Comparison of ENCODE assay signal across 25 cellular contexts in the genomic region with DNA sequence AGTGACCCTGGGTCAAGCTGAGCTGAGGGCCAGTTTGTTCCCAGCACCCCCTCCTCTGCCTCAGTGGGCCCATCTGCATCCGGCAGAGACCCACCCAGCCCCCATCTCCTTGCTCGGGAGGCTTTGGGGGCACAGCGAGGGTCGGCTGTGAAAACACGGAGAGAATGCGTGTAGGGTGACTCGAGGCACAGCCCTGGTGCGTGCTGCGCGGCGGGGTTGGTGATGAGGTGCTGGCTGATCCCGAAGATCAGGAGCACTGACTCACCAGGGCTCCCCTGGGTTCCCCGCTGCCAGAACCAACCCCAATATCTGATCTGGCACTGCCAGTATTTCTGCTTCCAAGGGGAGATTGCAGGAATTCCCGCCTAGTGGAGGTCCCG. TPM values are rescaled to one million over a fixed set of nuclear protein-coding genes. Genes with fewer than 3 reads are reported as not detected.
DNase-seq lines count a peak whose midpoint lies in the region; ATAC-seq, FAIRE-seq and TF ChIP-seq lines count a peak whose summit lies in the region.
"Had no signal": no experiment of that assay in that cellular context is flagged by ENCODE, and none has a peak within 500 bp of the region (broad histone marks: within the 10 kb centered on the region; RNA-seq: fewer than 3 reads in every experiment).

No MANE protein-coding gene starts in this region.

- WGBS in HepG2 (ENCODE audit: low lambda C conversion rate), result 81% methylated on average over 13 of the region's 15 CpGs
- 40% methylated on average over 2 of the region's 15 CpGs for WGBS in right lobe of liver (ENCODE audit: insufficient coverage, low coverage, low lambda C conversion rate, missing lambda C conversion rate)
- WGBS in endodermal cell (ENCODE audit: insufficient coverage in 1 of 2, insufficient read length in 1 of 2), 2 experiments, result 86 to 89% methylated on average over 12 to 15 of the region's 15 CpGs
- WGBS in small intestine, 3 donors, result 9 to 74% (median 49%) methylated on average over 15 of the region's 15 CpGs

- H4K20me1 ChIP-seq in HepG2 (ENCODE audit: insufficient read depth, low read length), result no peaks in the 10 kb centered on the region
- H4K20me1 ChIP-seq: BLaER1 treated with 17β-estradiol and CSF1 and Interleukin-3, amounts not matched to agents 10 nM and 100 nM had no signal

- intact Hi-C loops in HepG2 (cut with micrococcal nuclease; ENCODE audit: unreplicated experiment) (no loop called here), right lobe of liver (cut with DNase I) (no loop called here), kidney (cut with DNase I) (no loop called here)

- no peaks in the 10 kb centered on the region for H3K79me2 ChIP-seq in HepG2 (ENCODE audit: insufficient read depth, low read length)

- POLR2A ChIA-PET in HepG2 (lab: Yijun Ruan, JAX), result no interaction called here

- H3K4me2 ChIP-seq in HepG2 (ENCODE audit: low read depth, low read length), result no peak overlapping the region
- H3K4me2 ChIP-seq: A549; BLaER1 treated with 17β-estradiol and CSF1 and Interleukin-3, amounts not matched to agents 10 nM and 100 nM had no signal

- TF ChIP-seq POLR2A in HepG2 (IDR thresholded peaks at IDR 0.05; ENCODE audit: insufficient read depth in 1 of 2, low read depth in 2 of 2, low read length in 2 of 2) (no peak), right lobe of liver (IDR thresholded peaks at IDR 0.05) (no peak)

- H3K9me3 Mint-ChIP-seq in endodermal cell, result no peaks in the 10 kb centered on the region
- H3K9me3 Mint-ChIP-seq: CD14-positive monocyte; CD4-positive, alpha-beta T cell; CD8-positive, alpha-beta memory T cell had no signal

- no peaks in the 10 kb centered on the region for H3K36me3 Mint-ChIP-seq in endodermal cell (ENCODE audit: low read depth)
- H3K36me3 Mint-ChIP-seq: CD14-positive monocyte; CD8-positive, alpha-beta memory T cell had no signal

- no peak overlapping the region for H2AFZ ChIP-seq in HepG2 (ENCODE audit: low read length)

- H3K27me3 ChIP-seq in HepG2 (ENCODE audit: control insufficient read depth in 1 of 2, insufficient read depth in 2 of 2, low read length in 2 of 2), result peaks cover 2 to 26% of the 10 kb centered on the region in 2 experiments; a peak in 3 of 5 replicates
- no peaks in the 10 kb centered on the region for H3K27me3 ChIP-seq in right lobe of liver
- H3K27me3 ChIP-seq in endodermal cell (ENCODE audit: control insufficient read depth, insufficient read depth, low read length, poor library complexity, severe bottlenecking), result no peaks in the 10 kb centered on the region
- no peaks in the 10 kb centered on the region for H3K27me3 ChIP-seq in small intestine (ENCODE audit: control insufficient read depth in 2 of 2, insufficient read depth in 2 of 2, low read length in 2 of 2)
- H3K27me3 ChIP-seq: BE2C; BLaER1 treated with 17β-estradiol and CSF1 and Interleukin-3, amounts not matched to agents 10 nM and 100 nM had no signal

- no peaks in the 10 kb centered on the region for H3K9me3 ChIP-seq in HepG2 (ENCODE audit: low read length)
- no peaks in the 10 kb centered on the region for H3K9me3 ChIP-seq in right lobe of liver
- no peaks in the 10 kb centered on the region for H3K9me3 ChIP-seq in endodermal cell (ENCODE audit: control insufficient read depth, low read length)
- H3K9me3 ChIP-seq in kidney (ENCODE audit: control insufficient read depth in 1 of 2, low read length in 2 of 2), result no peaks in the 10 kb centered on the region
- H3K9me3 ChIP-seq in small intestine (ENCODE audit: control insufficient read depth, low read depth), result no peaks in the 10 kb centered on the region
- H3K9me3 ChIP-seq: A549; BE2C; BLaER1 treated with 17β-estradiol and CSF1 and Interleukin-3, amounts not matched to agents 10 nM and 100 nM had no signal

- H3K9ac ChIP-seq in HepG2 (ENCODE audit: insufficient read depth, low read depth, low read length) (no peak overlapping the region), endodermal cell (ENCODE audit: extremely low read depth, low read length, poor library complexity, severe bottlenecking) (no peak overlapping the region), kidney (ENCODE audit: low read length in 2 of 2) (no peak overlapping the region)
- H3K9ac ChIP-seq: BLaER1 treated with 17β-estradiol and CSF1 and Interleukin-3, amounts not matched to agents 10 nM and 100 nM had no signal

- FAIRE-seq in HepG2 (lab: Jason Lieb, UNC), result no peak
- no peak for FAIRE-seq in kidney (lab: Jason Lieb, UNC)
- no peak for FAIRE-seq in small intestine (lab: Jason Lieb, UNC)
- FAIRE-seq: D721Med, G401.6, H54 had no signal

- no TSS peak for BruUV-seq in HepG2 (replicated peaks; lab: Mats Ljungman, UMichigan)

- no peaks in the 10 kb centered on the region for H3K36me3 ChIP-seq in HepG2 (replicated peaks in 1 of 2; ENCODE audit: control insufficient read depth in 1 of 2, insufficient read depth in 2 of 2, low read length in 2 of 2)
- no peaks in the 10 kb centered on the region for H3K36me3 ChIP-seq in right lobe of liver
- no peaks in the 10 kb centered on the region for H3K36me3 ChIP-seq in endodermal cell (ENCODE audit: control insufficient read depth, insufficient read depth, low read length)
- H3K36me3 ChIP-seq in kidney (ENCODE audit: control insufficient read depth in 1 of 2, insufficient read depth in 2 of 2, low read length in 2 of 2), result no peaks in the 10 kb centered on the region
- H3K36me3 ChIP-seq in small intestine (ENCODE audit: control insufficient read depth in 2 of 2, insufficient read depth in 2 of 2, low read length in 2 of 2), result no peaks in the 10 kb centered on the region
- H3K36me3 ChIP-seq: BE2C; BLaER1 treated with 17β-estradiol and CSF1 and Interleukin-3, amounts not matched to agents 10 nM and 100 nM had no signal

- DNase-seq in HepG2 (ENCODE audit: low spot score), result no peak
- no peak for DNase-seq in right lobe of liver
- no peak for DNase-seq in endodermal cell
- DNase-seq in kidney, result peak; percentile 50
- peak; percentile 62 for DNase-seq in small intestine
- DNase-seq in DMS153 treated with DMSO at 0.1 percent for 48 hours (lab: John Stamatoyannopoulos, UW; ENCODE audit: unreplicated experiment), result no peak
- DNase-seq in G401 (ENCODE audit: low spot score), result no peak
- DNase-seq: 8988T; ACHN; AML-193; BE2C; CD4-positive, alpha-beta T cell; DMS 273 treated with DMSO at 0.1 percent for 48 hours; DMS53; DMS79 treated with DMSO at 0.1 percent for 48 hours; GOT3; HCEC 1CT had no signal

- ATAC-seq in HepG2, result no peak
- no peak for ATAC-seq in right lobe of liver
- ATAC-seq in HG02763 (IDR thresholded peaks at IDR 0.05; ENCODE audit: unreplicated experiment), result no peak
- ATAC-seq: A549 had no signal

- in situ Hi-C loops in HepG2 (cut with HindIII; ENCODE audit: extremely low pct_ligation_motif_present, low pct_unique_long_range_greater_than_20kb), result no loop called here
- in situ Hi-C loops in G401 (cut with HindIII; ENCODE audit: low sequenced_read_pairs), result no loop called here

- CTCF ChIA-PET in HepG2 (lab: Yijun Ruan, JAX; ENCODE audit: low intra/inter-chr PET ratio, low total read pairs), result no interaction called here

- peaks cover 3% of the 10 kb centered on the region for H3K27me3 Mint-ChIP-seq in endodermal cell (ENCODE audit: insufficient read depth)

- TF ChIP-seq EP300 in HepG2 (IDR thresholded peaks at IDR 0.05; ENCODE audit: low read depth in 2 of 2, low read length in 2 of 2) (no peak), HepG2 (CRISPR knock-in tag; IDR thresholded peaks at IDR 0.05; ENCODE audit: borderline replicate concordance) (no peak)

- TF ChIP-seq CTCF in HepG2 (CRISPR knock-in tag; IDR thresholded peaks at IDR 0.05), result no peak
- no peak for TF ChIP-seq CTCF in right lobe of liver (IDR thresholded peaks at IDR 0.05)
- peak; percentile 13 for TF ChIP-seq CTCF in endodermal cell (conservative IDR thresholded peaks at IDR 0.05)
- no peak for TF ChIP-seq CTCF in kidney (IDR thresholded peaks at IDR 0.05; ENCODE audit: borderline replicate concordance, extremely low read depth, insufficient read depth)

- no peak overlapping the region for H3K4me3 ChIP-seq in HepG2 (replicated peaks in 1 of 3; ENCODE audit: insufficient read depth in 1 of 3, low read depth in 2 of 3, low read length in 3 of 3)
- no peak overlapping the region for H3K4me3 ChIP-seq in right lobe of liver
- no peak overlapping the region for H3K4me3 ChIP-seq in endodermal cell (ENCODE audit: low read length)
- no peak overlapping the region for H3K4me3 ChIP-seq in kidney (ENCODE audit: low read length in 2 of 2)
- no peak overlapping the region for H3K4me3 ChIP-seq in small intestine (ENCODE audit: low read depth in 1 of 2, low read length in 2 of 2)
- H3K4me3 ChIP-seq: A549; BLaER1 treated with 17β-estradiol and CSF1 and Interleukin-3, amounts not matched to agents 10 nM and 100 nM had no signal

- H3K4me1 ChIP-seq in HepG2 (ENCODE audit: insufficient read depth, low read length) (peaks cover 19% of the 10 kb centered on the region), right lobe of liver (no peaks in the 10 kb centered on the region), endodermal cell (ENCODE audit: control insufficient read depth, insufficient read depth, low read length) (no peaks in the 10 kb centered on the region), kidney (ENCODE audit: control insufficient read depth in 1 of 2, insufficient read depth in 1 of 2, low read depth in 1 of 2, low read length in 2 of 2) (no peaks in the 10 kb centered on the region), small intestine (ENCODE audit: control insufficient read depth in 2 of 2, insufficient read depth in 1 of 2, low read depth in 1 of 2, low read length in 1 of 2) (peaks cover 4 to 5% of the 10 kb centered on the region in 2 donors)
- H3K4me1 ChIP-seq: A549 had no signal

- H3K27ac ChIP-seq in HepG2 (ENCODE audit: extremely low read length, insufficient read depth, low read length) (no peak overlapping the region), right lobe of liver (no peak overlapping the region), endodermal cell (ENCODE audit: low read depth, low read length) (no peak overlapping the region), kidney (ENCODE audit: low read depth in 2 of 2, low read length in 2 of 2) (no peak overlapping the region), small intestine (ENCODE audit: low read depth in 1 of 2, low read length in 1 of 2) (peak overlapping the region in 1 of 2 donors; percentile 36)
- H3K27ac ChIP-seq: A549; BLaER1 treated with 17β-estradiol and CSF1 and Interleukin-3, amounts not matched to agents 10 nM and 100 nM had no signal

- H3K4me3 Mint-ChIP-seq in endodermal cell, result no peak overlapping the region
- H3K4me3 Mint-ChIP-seq: CD14-positive monocyte; CD4-positive, alpha-beta T cell; CD8-positive, alpha-beta memory T cell had no signal

- H3K27ac Mint-ChIP-seq in endodermal cell, result no peak overlapping the region
- H3K27ac Mint-ChIP-seq: CD4-positive, alpha-beta T cell; CD8-positive, alpha-beta memory T cell had no signal

- TF ChIP-seq RAD21 in HepG2 (CRISPR knock-in tag; IDR thresholded peaks at IDR 0.05), result no peak

- H3K4me1 Mint-ChIP-seq in endodermal cell, result peaks cover 10% of the 10 kb centered on the region
- H3K4me1 Mint-ChIP-seq: CD14-positive monocyte; CD8-positive, alpha-beta memory T cell had no signal

RNA-seq across cellular contexts. Expression of gene KRT17, which starts 7.5 kb away (rescaled TPM):
- total RNA-seq in HepG2 (2016; rRNA removed; fragmentation: Illumina TruSeq; extraction: Trizol) (0.52 and 0.82 TPM in 2 replicates), right lobe of liver (not detected), endodermal cell (not detected), kidney (11.1 TPM)
- total RNA-seq in HepG2 (2016; cell fraction: cytosol; rRNA removed; fragmentation: Illumina TruSeq; extraction: Trizol; ENCODE audit: low read depth), result 0.40 and 0.44 TPM in 2 replicates
- total RNA-seq in HepG2 (2016; cell fraction: insoluble cytoplasmic fraction; rRNA removed; fragmentation: Illumina TruSeq; extraction: Trizol), result 0.40 and 0.54 TPM in 2 replicates
- total RNA-seq in HepG2 (2016; cell fraction: membrane; rRNA removed; fragmentation: Illumina TruSeq; extraction: Trizol), result 0.38 and 0.65 TPM in 2 replicates
- total RNA-seq in HepG2 (2016; cell fraction: nucleus; rRNA removed; fragmentation: Illumina TruSeq; extraction: Trizol), result 1.4 TPM in 1 of 2 replicates, not detected in the other
- polyA plus RNA-seq in HepG2 (2011; rRNA removed) (0.38 and 0.47 TPM in 2 replicates), kidney (ENCODE audit: insufficient read depth, low read depth, low replicate concordance) (5.5 TPM), small intestine (1 to 10 TPM in 2 of 3 donors, not detected in 1; 1.8 to 2.4 TPM)
- polyA plus RNA-seq in HepG2 (2011; cell fraction: cytosol; rRNA removed), result 0.43 and 0.50 TPM in 2 replicates
- 0.23 and 0.66 TPM in 2 replicates for polyA plus RNA-seq in HepG2 (2011; cell fraction: nucleus; rRNA removed)
- polyA plus RNA-seq in HepG2 (2012), result 0.28 TPM in 1 of 2 replicates, not detected in the other
- 0.54 and 0.71 TPM in 2 replicates for polyA plus RNA-seq in HepG2 (2016; cell fraction: cytosol; fragmentation: Illumina TruSeq; extraction: Trizol; ENCODE audit: low read depth)
- 0.70 and 0.84 TPM in 2 replicates for polyA plus RNA-seq in HepG2 (2016; cell fraction: insoluble cytoplasmic fraction; fragmentation: Illumina TruSeq; extraction: Trizol; ENCODE audit: low read depth)
- polyA plus RNA-seq in HepG2 (2016; cell fraction: membrane; fragmentation: Illumina TruSeq; extraction: Trizol; ENCODE audit: low read depth), result 0.35 and 1.0 TPM in 2 replicates
- 0.55 and 0.81 TPM in 2 replicates for polyA plus RNA-seq in HepG2 (2016; cell fraction: nucleus; fragmentation: Illumina TruSeq; extraction: Trizol; ENCODE audit: insufficient read depth, low read depth)
- polyA minus RNA-seq in HepG2 (2011; rRNA and poly(A)+ RNA removed; ENCODE audit: low replicate concordance), result 0.32 and 1,101 TPM in 2 replicates
- polyA minus RNA-seq in HepG2 (2011; cell fraction: cytosol; rRNA and poly(A)+ RNA removed), result 9.0 and 16.5 TPM in 2 replicates
- polyA minus RNA-seq in HepG2 (2011; cell fraction: nucleus; rRNA and poly(A)+ RNA removed), result 3.5 and 5.9 TPM in 2 replicates
- 0.36 TPM for polyA plus RNA-seq in endodermal cell (2013, experiment 1 of 2)
- polyA plus RNA-seq in endodermal cell (2013, experiment 2 of 2), result 0.62 TPM
- total RNA-seq in G401 (2014; rRNA removed; shearing (Covaris generic)), result not detected in 2 replicates
- total RNA-seq: CD4-positive, alpha-beta T cell had no signal
- polyA plus RNA-seq: CD14-positive monocyte; CD8-positive, alpha-beta memory T cell had no signal

RNA-seq across cellular contexts. Expression of gene KRT16, which starts 19.3 kb away (rescaled TPM):
- total RNA-seq in HepG2 (2016; rRNA removed; fragmentation: Illumina TruSeq; extraction: Trizol) (not detected in 2 replicates), right lobe of liver (not detected), endodermal cell (not detected), kidney (3.1 TPM)
- total RNA-seq in HepG2 (2016; cell fraction: cytosol; rRNA removed; fragmentation: Illumina TruSeq; extraction: Trizol; ENCODE audit: low read depth), result not detected in 2 replicates
- not detected in 2 replicates for total RNA-seq in HepG2 (2016; cell fraction: insoluble cytoplasmic fraction; rRNA removed; fragmentation: Illumina TruSeq; extraction: Trizol)
- not detected in 2 replicates for total RNA-seq in HepG2 (2016; cell fraction: membrane; rRNA removed; fragmentation: Illumina TruSeq; extraction: Trizol)
- not detected in 2 replicates for total RNA-seq in HepG2 (2016; cell fraction: nucleus; rRNA removed; fragmentation: Illumina TruSeq; extraction: Trizol)
- polyA plus RNA-seq in HepG2 (2011; rRNA removed) (0.07 TPM in 1 of 2 replicates, not detected in the other), kidney (ENCODE audit: insufficient read depth, low read depth, low replicate concordance) (not detected), small intestine (under 1 TPM in 1 of 3 donors, not detected in 2; 0.25 TPM)
- polyA plus RNA-seq in HepG2 (2011; cell fraction: cytosol; rRNA removed), result not detected in 2 replicates
- polyA plus RNA-seq in HepG2 (2011; cell fraction: nucleus; rRNA removed), result not detected in 2 replicates
- not detected in 2 replicates for polyA plus RNA-seq in HepG2 (2012)
- not detected in 2 replicates for polyA plus RNA-seq in HepG2 (2016; cell fraction: cytosol; fragmentation: Illumina TruSeq; extraction: Trizol; ENCODE audit: low read depth)
- not detected in 2 replicates for polyA plus RNA-seq in HepG2 (2016; cell fraction: insoluble cytoplasmic fraction; fragmentation: Illumina TruSeq; extraction: Trizol; ENCODE audit: low read depth)
- polyA plus RNA-seq in HepG2 (2016; cell fraction: membrane; fragmentation: Illumina TruSeq; extraction: Trizol; ENCODE audit: low read depth), result not detected in 2 replicates
- polyA plus RNA-seq in HepG2 (2016; cell fraction: nucleus; fragmentation: Illumina TruSeq; extraction: Trizol; ENCODE audit: insufficient read depth, low read depth), result not detected in 2 replicates
- 5.8 TPM in 1 of 2 replicates, not detected in the other for polyA minus RNA-seq in HepG2 (2011; rRNA and poly(A)+ RNA removed; ENCODE audit: low replicate concordance)
- polyA minus RNA-seq in HepG2 (2011; cell fraction: cytosol; rRNA and poly(A)+ RNA removed), result not detected in 2 replicates
- polyA minus RNA-seq in HepG2 (2011; cell fraction: nucleus; rRNA and poly(A)+ RNA removed), result not detected in 2 replicates
- not detected for polyA plus RNA-seq in endodermal cell (2013, experiment 1 of 2)
- not detected for polyA plus RNA-seq in endodermal cell (2013, experiment 2 of 2)
- not detected in 2 replicates for total RNA-seq in G401 (2014; rRNA removed; shearing (Covaris generic))
- total RNA-seq: CD4-positive, alpha-beta T cell; CD8-positive, alpha-beta memory T cell had no signal
- polyA plus RNA-seq: CD14-positive monocyte; CD8-positive, alpha-beta memory T cell had no signal

RNA-seq across cellular contexts. Expression of gene KRT14, which starts 45.2 kb away (rescaled TPM):
- total RNA-seq in HepG2 (2016; rRNA removed; fragmentation: Illumina TruSeq; extraction: Trizol) (not detected in 2 replicates), right lobe of liver (under 1 TPM in 1 of 6 experiments, not detected in 5; 0.24 TPM), endodermal cell (not detected), kidney (not detected)
- not detected in 2 replicates for total RNA-seq in HepG2 (2016; cell fraction: cytosol; rRNA removed; fragmentation: Illumina TruSeq; extraction: Trizol; ENCODE audit: low read depth)
- not detected in 2 replicates for total RNA-seq in HepG2 (2016; cell fraction: insoluble cytoplasmic fraction; rRNA removed; fragmentation: Illumina TruSeq; extraction: Trizol)
- not detected in 2 replicates for total RNA-seq in HepG2 (2016; cell fraction: membrane; rRNA removed; fragmentation: Illumina TruSeq; extraction: Trizol)
- total RNA-seq in HepG2 (2016; cell fraction: nucleus; rRNA removed; fragmentation: Illumina TruSeq; extraction: Trizol), result not detected in 2 replicates
- polyA plus RNA-seq in HepG2 (2011; rRNA removed) (0.09 and 0.37 TPM in 2 replicates), kidney (ENCODE audit: insufficient read depth, low read depth, low replicate concordance) (not detected), small intestine (1 to 10 TPM in 2 of 3 donors, under 1 TPM in 1; 0.33 to 2.2 (median 1.1) TPM)
- polyA plus RNA-seq in HepG2 (2011; cell fraction: cytosol; rRNA removed), result 0.03 and 0.04 TPM in 2 replicates
- not detected in 2 replicates for polyA plus RNA-seq in HepG2 (2011; cell fraction: nucleus; rRNA removed)
- polyA plus RNA-seq in HepG2 (2012), result not detected in 2 replicates
- not detected in 2 replicates for polyA plus RNA-seq in HepG2 (2016; cell fraction: cytosol; fragmentation: Illumina TruSeq; extraction: Trizol; ENCODE audit: low read depth)
- not detected in 2 replicates for polyA plus RNA-seq in HepG2 (2016; cell fraction: insoluble cytoplasmic fraction; fragmentation: Illumina TruSeq; extraction: Trizol; ENCODE audit: low read depth)
- polyA plus RNA-seq in HepG2 (2016; cell fraction: membrane; fragmentation: Illumina TruSeq; extraction: Trizol; ENCODE audit: low read depth), result not detected in 2 replicates
- not detected in 2 replicates for polyA plus RNA-seq in HepG2 (2016; cell fraction: nucleus; fragmentation: Illumina TruSeq; extraction: Trizol; ENCODE audit: insufficient read depth, low read depth)
- polyA minus RNA-seq in HepG2 (2011; rRNA and poly(A)+ RNA removed; ENCODE audit: low replicate concordance), result 9.6 TPM in 1 of 2 replicates, not detected in the other
- polyA minus RNA-seq in HepG2 (2011; cell fraction: cytosol; rRNA and poly(A)+ RNA removed), result not detected in 2 replicates
- polyA minus RNA-seq in HepG2 (2011; cell fraction: nucleus; rRNA and poly(A)+ RNA removed), result not detected in 2 replicates
- polyA plus RNA-seq in endodermal cell (2013, experiment 1 of 2), result not detected
- polyA plus RNA-seq in endodermal cell (2013, experiment 2 of 2), result not detected
- total RNA-seq in G401 (2014; rRNA removed; shearing (Covaris generic)), result not detected in 2 replicates
- total RNA-seq: CD4-positive, alpha-beta T cell; CD8-positive, alpha-beta memory T cell had no signal
- polyA plus RNA-seq: CD14-positive monocyte; CD8-positive, alpha-beta memory T cell had no signal

RNA-seq across cellular contexts. Expression of gene EIF1, which starts 56.8 kb away (rescaled TPM):
- 147 and 199 TPM in 2 replicates for total RNA-seq in HepG2 (2016; rRNA removed; fragmentation: Illumina TruSeq; extraction: Trizol)
- 90.4 and 105 TPM in 2 replicates for total RNA-seq in HepG2 (2016; cell fraction: cytosol; rRNA removed; fragmentation: Illumina TruSeq; extraction: Trizol; ENCODE audit: low read depth)
- 134 and 191 TPM in 2 replicates for total RNA-seq in HepG2 (2016; cell fraction: insoluble cytoplasmic fraction; rRNA removed; fragmentation: Illumina TruSeq; extraction: Trizol)
- 209 and 226 TPM in 2 replicates for total RNA-seq in HepG2 (2016; cell fraction: membrane; rRNA removed; fragmentation: Illumina TruSeq; extraction: Trizol)
- 237 and 265 TPM in 2 replicates for total RNA-seq in HepG2 (2016; cell fraction: nucleus; rRNA removed; fragmentation: Illumina TruSeq; extraction: Trizol)
- 388 and 517 TPM in 2 replicates for polyA plus RNA-seq in HepG2 (2011; rRNA removed)
- polyA plus RNA-seq in HepG2 (2011; cell fraction: cytosol; rRNA removed), result 157 and 242 TPM in 2 replicates
- 346 and 409 TPM in 2 replicates for polyA plus RNA-seq in HepG2 (2011; cell fraction: nucleus; rRNA removed)
- 1,096 and 1,427 TPM in 2 replicates for polyA plus RNA-seq in HepG2 (2012)
- polyA plus RNA-seq in HepG2 (2016; cell fraction: cytosol; fragmentation: Illumina TruSeq; extraction: Trizol; ENCODE audit: low read depth), result 537 and 540 TPM in 2 replicates
- 606 and 702 TPM in 2 replicates for polyA plus RNA-seq in HepG2 (2016; cell fraction: insoluble cytoplasmic fraction; fragmentation: Illumina TruSeq; extraction: Trizol; ENCODE audit: low read depth)
- 490 and 548 TPM in 2 replicates for polyA plus RNA-seq in HepG2 (2016; cell fraction: membrane; fragmentation: Illumina TruSeq; extraction: Trizol; ENCODE audit: low read depth)
- 691 and 695 TPM in 2 replicates for polyA plus RNA-seq in HepG2 (2016; cell fraction: nucleus; fragmentation: Illumina TruSeq; extraction: Trizol; ENCODE audit: insufficient read depth, low read depth)
- 70.2 and 87.8 TPM in 2 replicates for polyA minus RNA-seq in HepG2 (2011; rRNA and poly(A)+ RNA removed; ENCODE audit: low replicate concordance)
- 159 and 198 TPM in 2 replicates for polyA minus RNA-seq in HepG2 (2011; cell fraction: cytosol; rRNA and poly(A)+ RNA removed)
- 333 and 395 TPM in 2 replicates for polyA minus RNA-seq in HepG2 (2011; cell fraction: nucleus; rRNA and poly(A)+ RNA removed)
- total RNA-seq in right lobe of liver, result 100 to 1,000 TPM; 284 to 454 (median 404) TPM
- 100 to 1,000 TPM; 526 to 573 TPM for total RNA-seq in endodermal cell
- polyA plus RNA-seq in endodermal cell (2013, experiment 1 of 2), result 718 TPM
- 619 TPM for polyA plus RNA-seq in endodermal cell (2013, experiment 2 of 2)
- total RNA-seq in kidney, result 842 TPM
- 1,166 TPM for polyA plus RNA-seq in kidney (ENCODE audit: insufficient read depth, low read depth, low replicate concordance)
- 100 to 1,000 TPM; 328 to 703 (median 533) TPM for polyA plus RNA-seq in small intestine
- 18.0 and 39.6 TPM in 2 replicates for total RNA-seq in G401 (2014; rRNA removed; shearing (Covaris generic))

Comparison
In these comparisons a context has a peak if more than half of its experiments do, and no peak if none do; other contexts are left out.
1. DNase-seq: peak in kidney (single experiment) and small intestine (single experiment); none in HepG2 (single experiment), right lobe of liver (0 of 3), endodermal cell (single experiment), DMS153 treated with DMSO at 0.1 percent for 48 hours (single experiment) and G401 (single experiment).